In the genomic region with DNA sequence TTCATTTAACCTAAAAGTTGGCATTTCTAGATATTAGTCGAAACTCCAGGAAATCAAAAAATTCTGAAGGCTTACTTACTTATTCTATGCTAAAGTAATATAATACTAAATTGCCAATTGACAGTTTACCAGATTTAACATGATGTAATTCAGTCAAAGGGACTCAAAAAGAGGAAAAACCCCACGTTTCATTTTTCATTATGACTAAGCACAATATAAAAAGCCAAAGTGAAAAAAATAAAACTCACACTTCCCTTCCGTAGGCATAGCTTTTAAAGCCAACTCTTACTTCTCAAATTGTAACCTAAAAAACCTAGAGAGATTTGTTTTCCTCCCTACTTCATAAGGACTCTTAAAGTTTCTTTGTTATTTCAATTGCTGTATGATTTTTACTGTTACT, we compare ENCODE assay signal across 1 cellular context.
TF ChIP-seq lines count a peak whose summit lies in the region.

No MANE protein-coding gene starts in this region.

TF ChIP-seq in GM12878, 131 proteins besides CTCF, POLR2A, EP300 and RAD21 (continued from another document and continues in another):
- TF ChIP-seq IRF5 (IDR thresholded peaks at IDR 0.05; ENCODE audit: borderline replicate concordance) (no peak), EGR1 (IDR thresholded peaks at IDR 0.05; ENCODE audit: borderline replicate concordance in 1 of 2, low read depth in 2 of 2, low read length in 2 of 2) (no peak), ATF3 (IDR thresholded peaks at IDR 0.05; ENCODE audit: borderline replicate concordance, extremely low read depth, low read depth, low read length) (no peak), ZNF207 (IDR thresholded peaks at IDR 0.05; ENCODE audit: borderline replicate concordance) (no peak), MXI1 (IDR thresholded peaks at IDR 0.05; ENCODE audit: low read depth, low read length) (0 out of 2 replicates have a peak, but pooled peaks have one; percentile 37), NFXL1 (IDR thresholded peaks at IDR 0.05; ENCODE audit: borderline replicate concordance) (no peak), POU2F2 (IDR thresholded peaks at IDR 0.05; ENCODE audit: borderline replicate concordance, low read depth, low read length) (no peak), KAT2A (conservative IDR thresholded peaks at IDR 0.05; ENCODE audit: control insufficient read depth, low read depth, low read length) (no peak), CBX5 (IDR thresholded peaks at IDR 0.05; ENCODE audit: low read depth) (peak; percentile 84; the same call in 1 of the 2 replicates), YY1 (IDR thresholded peaks at IDR 0.05; ENCODE audit: low read depth, low read length) (no peak), ESRRA (IDR thresholded peaks at IDR 0.05; ENCODE audit: low read length) (no peak), GABPA (IDR thresholded peaks at IDR 0.05; ENCODE audit: low read depth) (peak; percentile 54; the same call in 1 of the 2 replicates), CBFB (IDR thresholded peaks at IDR 0.05; ENCODE audit: low read depth) (no peak), HDAC2 (IDR thresholded peaks at IDR 0.05) (no peak), RELA (IDR thresholded peaks at IDR 0.05; ENCODE audit: borderline replicate concordance, partially characterized antibody) (no peak), HDAC6 (IDR thresholded peaks at IDR 0.05; ENCODE audit: unreplicated experiment) (no peak), CHD4 (IDR thresholded peaks at IDR 0.05) (no peak), BMI1 (IDR thresholded peaks at IDR 0.05; ENCODE audit: borderline replicate concordance) (0 out of 2 replicates have a peak, but pooled peaks have one; percentile 40), ZNF24 (IDR thresholded peaks at IDR 0.05) (peak; percentile 73; the same call in 1 of the 2 replicates), ELK1 (IDR thresholded peaks at IDR 0.05; ENCODE audit: low read depth, low read length) (no peak), STAT1 (conservative IDR thresholded peaks at IDR 0.05) (no peak), BRCA1 (IDR thresholded peaks at IDR 0.05; ENCODE audit: low read depth, low read length) (no peak), CBX3 (IDR thresholded peaks at IDR 0.05; ENCODE audit: borderline replicate concordance, low read depth) (no peak), MEF2B (IDR thresholded peaks at IDR 0.05; ENCODE audit: partially characterized antibody, poor library complexity, severe bottlenecking) (peak; percentile 49), ETV6 (conservative IDR thresholded peaks at IDR 0.05 in 1 of 2, IDR thresholded peaks at IDR 0.05 in 1 of 2; ENCODE audit: borderline replicate concordance in 1 of 2, low read depth in 1 of 2) (peak in 1 of 2 experiments; percentile 74; a peak in 1 of 4 replicates), SMAD1 (IDR thresholded peaks at IDR 0.05; ENCODE audit: low read depth, partially characterized antibody) (no peak), CHD1 (IDR thresholded peaks at IDR 0.05; ENCODE audit: low read depth, low read length) (no peak), BACH1 (IDR thresholded peaks at IDR 0.05; ENCODE audit: borderline replicate concordance) (peak; percentile 75; the same call in 1 of the 2 replicates), DPF2 (IDR thresholded peaks at IDR 0.05) (peak; percentile 90), FOXK2 (IDR thresholded peaks at IDR 0.05) (no peak), TAF1 (IDR thresholded peaks at IDR 0.05; ENCODE audit: borderline replicate concordance, low read depth, low read length) (no peak), HCFC1 (IDR thresholded peaks at IDR 0.05; ENCODE audit: low read length) (no peak), MYC (IDR thresholded peaks at IDR 0.05; ENCODE audit: insufficient read depth, insufficient read length, insufficient replicate concordance, low read length, severe bottlenecking) (no peak), E2F4 (IDR thresholded peaks at IDR 0.05; ENCODE audit: low read depth, low read length) (no peak), KLF5 (IDR thresholded peaks at IDR 0.05; ENCODE audit: partially characterized antibody) (no peak), CREM (IDR thresholded peaks at IDR 0.05; ENCODE audit: low read depth) (peak; percentile 74), NBN (IDR thresholded peaks at IDR 0.05) (0 out of 2 replicates have a peak, but pooled peaks have one; percentile 46), FOS (IDR thresholded peaks at IDR 0.05; ENCODE audit: borderline replicate concordance, extremely low read depth, insufficient read length) (no peak), PAX8 (IDR thresholded peaks at IDR 0.05) (no peak), SP1 (IDR thresholded peaks at IDR 0.05; ENCODE audit: low read depth, low read length) (no peak), SIX5 (IDR thresholded peaks at IDR 0.05; ENCODE audit: low read depth, low read length, severe bottlenecking) (no peak), WRNIP1 (IDR thresholded peaks at IDR 0.05; ENCODE audit: borderline replicate concordance, low read depth, low read length) (no peak), EZH2 (IDR thresholded peaks at IDR 0.05; ENCODE audit: borderline replicate concordance, control insufficient read depth, low read depth, low read length) (no peak), LARP7 (IDR thresholded peaks at IDR 0.05) (no peak)
- TF ChIP-seq, protein P1, sequence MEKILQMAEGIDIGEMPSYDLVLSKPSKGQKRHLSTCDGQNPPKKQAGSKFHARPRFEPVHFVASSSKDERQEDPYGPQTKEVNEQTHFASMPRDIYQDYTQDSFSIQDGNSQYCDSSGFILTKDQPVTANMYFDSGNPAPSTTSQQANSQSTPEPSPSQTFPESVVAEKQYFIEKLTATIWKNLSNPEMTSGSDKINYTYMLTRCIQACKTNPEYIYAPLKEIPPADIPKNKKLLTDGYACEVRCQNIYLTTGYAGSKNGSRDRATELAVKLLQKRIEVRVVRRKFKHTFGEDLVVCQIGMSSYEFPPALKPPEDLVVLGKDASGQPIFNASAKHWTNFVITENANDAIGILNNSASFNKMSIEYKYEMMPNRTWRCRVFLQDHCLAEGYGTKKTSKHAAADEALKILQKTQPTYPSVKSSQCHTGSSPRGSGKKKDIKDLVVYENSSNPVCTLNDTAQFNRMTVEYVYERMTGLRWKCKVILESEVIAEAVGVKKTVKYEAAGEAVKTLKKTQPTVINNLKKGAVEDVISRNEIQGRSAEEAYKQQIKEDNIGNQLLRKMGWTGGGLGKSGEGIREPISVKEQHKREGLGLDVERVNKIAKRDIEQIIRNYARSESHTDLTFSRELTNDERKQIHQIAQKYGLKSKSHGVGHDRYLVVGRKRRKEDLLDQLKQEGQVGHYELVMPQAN (conservative IDR thresholded peaks at IDR 0.05): no peak
- TF ChIP-seq, protein P2, sequence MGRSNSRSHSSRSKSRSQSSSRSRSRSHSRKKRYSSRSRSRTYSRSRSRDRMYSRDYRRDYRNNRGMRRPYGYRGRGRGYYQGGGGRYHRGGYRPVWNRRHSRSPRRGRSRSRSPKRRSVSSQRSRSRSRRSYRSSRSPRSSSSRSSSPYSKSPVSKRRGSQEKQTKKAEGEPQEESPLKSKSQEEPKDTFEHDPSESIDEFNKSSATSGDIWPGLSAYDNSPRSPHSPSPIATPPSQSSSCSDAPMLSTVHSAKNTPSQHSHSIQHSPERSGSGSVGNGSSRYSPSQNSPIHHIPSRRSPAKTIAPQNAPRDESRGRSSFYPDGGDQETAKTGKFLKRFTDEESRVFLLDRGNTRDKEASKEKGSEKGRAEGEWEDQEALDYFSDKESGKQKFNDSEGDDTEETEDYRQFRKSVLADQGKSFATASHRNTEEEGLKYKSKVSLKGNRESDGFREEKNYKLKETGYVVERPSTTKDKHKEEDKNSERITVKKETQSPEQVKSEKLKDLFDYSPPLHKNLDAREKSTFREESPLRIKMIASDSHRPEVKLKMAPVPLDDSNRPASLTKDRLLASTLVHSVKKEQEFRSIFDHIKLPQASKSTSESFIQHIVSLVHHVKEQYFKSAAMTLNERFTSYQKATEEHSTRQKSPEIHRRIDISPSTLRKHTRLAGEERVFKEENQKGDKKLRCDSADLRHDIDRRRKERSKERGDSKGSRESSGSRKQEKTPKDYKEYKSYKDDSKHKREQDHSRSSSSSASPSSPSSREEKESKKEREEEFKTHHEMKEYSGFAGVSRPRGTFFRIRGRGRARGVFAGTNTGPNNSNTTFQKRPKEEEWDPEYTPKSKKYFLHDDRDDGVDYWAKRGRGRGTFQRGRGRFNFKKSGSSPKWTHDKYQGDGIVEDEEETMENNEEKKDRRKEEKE (IDR thresholded peaks at IDR 0.05): no peak
- TF ChIP-seq, protein P3, sequence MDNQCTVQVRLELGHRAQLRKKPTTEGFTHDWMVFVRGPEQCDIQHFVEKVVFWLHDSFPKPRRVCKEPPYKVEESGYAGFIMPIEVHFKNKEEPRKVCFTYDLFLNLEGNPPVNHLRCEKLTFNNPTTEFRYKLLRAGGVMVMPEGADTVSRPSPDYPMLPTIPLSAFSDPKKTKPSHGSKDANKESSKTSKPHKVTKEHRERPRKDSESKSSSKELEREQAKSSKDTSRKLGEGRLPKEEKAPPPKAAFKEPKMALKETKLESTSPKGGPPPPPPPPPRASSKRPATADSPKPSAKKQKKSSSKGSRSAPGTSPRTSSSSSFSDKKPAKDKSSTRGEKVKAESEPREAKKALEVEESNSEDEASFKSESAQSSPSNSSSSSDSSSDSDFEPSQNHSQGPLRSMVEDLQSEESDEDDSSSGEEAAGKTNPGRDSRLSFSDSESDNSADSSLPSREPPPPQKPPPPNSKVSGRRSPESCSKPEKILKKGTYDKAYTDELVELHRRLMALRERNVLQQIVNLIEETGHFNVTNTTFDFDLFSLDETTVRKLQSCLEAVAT (IDR thresholded peaks at IDR 0.05): no peak
- TF ChIP-seq, protein P4, sequence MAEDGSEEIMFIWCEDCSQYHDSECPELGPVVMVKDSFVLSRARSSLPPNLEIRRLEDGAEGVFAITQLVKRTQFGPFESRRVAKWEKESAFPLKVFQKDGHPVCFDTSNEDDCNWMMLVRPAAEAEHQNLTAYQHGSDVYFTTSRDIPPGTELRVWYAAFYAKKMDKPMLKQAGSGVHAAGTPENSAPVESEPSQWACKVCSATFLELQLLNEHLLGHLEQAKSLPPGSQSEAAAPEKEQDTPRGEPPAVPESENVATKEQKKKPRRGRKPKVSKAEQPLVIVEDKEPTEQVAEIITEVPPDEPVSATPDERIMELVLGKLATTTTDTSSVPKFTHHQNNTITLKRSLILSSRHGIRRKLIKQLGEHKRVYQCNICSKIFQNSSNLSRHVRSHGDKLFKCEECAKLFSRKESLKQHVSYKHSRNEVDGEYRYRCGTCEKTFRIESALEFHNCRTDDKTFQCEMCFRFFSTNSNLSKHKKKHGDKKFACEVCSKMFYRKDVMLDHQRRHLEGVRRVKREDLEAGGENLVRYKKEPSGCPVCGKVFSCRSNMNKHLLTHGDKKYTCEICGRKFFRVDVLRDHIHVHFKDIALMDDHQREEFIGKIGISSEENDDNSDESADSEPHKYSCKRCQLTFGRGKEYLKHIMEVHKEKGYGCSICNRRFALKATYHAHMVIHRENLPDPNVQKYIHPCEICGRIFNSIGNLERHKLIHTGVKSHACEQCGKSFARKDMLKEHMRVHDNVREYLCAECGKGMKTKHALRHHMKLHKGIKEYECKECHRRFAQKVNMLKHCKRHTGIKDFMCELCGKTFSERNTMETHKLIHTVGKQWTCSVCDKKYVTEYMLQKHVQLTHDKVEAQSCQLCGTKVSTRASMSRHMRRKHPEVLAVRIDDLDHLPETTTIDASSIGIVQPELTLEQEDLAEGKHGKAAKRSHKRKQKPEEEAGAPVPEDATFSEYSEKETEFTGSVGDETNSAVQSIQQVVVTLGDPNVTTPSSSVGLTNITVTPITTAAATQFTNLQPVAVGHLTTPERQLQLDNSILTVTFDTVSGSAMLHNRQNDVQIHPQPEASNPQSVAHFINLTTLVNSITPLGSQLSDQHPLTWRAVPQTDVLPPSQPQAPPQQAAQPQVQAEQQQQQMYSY (CRISPR knock-in tag; IDR thresholded peaks at IDR 0.05): no peak
- TF ChIP-seq, protein P5, sequence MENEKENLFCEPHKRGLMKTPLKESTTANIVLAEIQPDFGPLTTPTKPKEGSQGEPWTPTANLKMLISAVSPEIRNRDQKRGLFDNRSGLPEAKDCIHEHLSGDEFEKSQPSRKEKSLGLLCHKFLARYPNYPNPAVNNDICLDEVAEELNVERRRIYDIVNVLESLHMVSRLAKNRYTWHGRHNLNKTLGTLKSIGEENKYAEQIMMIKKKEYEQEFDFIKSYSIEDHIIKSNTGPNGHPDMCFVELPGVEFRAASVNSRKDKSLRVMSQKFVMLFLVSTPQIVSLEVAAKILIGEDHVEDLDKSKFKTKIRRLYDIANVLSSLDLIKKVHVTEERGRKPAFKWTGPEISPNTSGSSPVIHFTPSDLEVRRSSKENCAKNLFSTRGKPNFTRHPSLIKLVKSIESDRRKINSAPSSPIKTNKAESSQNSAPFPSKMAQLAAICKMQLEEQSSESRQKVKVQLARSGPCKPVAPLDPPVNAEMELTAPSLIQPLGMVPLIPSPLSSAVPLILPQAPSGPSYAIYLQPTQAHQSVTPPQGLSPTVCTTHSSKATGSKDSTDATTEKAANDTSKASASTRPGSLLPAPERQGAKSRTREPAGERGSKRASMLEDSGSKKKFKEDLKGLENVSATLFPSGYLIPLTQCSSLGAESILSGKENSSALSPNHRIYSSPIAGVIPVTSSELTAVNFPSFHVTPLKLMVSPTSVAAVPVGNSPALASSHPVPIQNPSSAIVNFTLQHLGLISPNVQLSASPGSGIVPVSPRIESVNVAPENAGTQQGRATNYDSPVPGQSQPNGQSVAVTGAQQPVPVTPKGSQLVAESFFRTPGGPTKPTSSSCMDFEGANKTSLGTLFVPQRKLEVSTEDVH (IDR thresholded peaks at IDR 0.05; ENCODE audit: low read depth, partially characterized antibody): no peak
